Comparison of ENCODE assay signal across 8 cellular contexts in genomic region chr18:69401475-69402218, GRCh38. TPM values are rescaled to one million over a fixed set of nuclear protein-coding genes. Genes with fewer than 3 reads are reported as not detected.
DNase-seq lines count a peak whose midpoint lies in the region; ATAC-seq lines count a peak whose summit lies in the region.

No MANE protein-coding gene starts in this region.

- peak overlapping the region; percentile 69 for H3K27ac ChIP-seq in right cardiac atrium (ENCODE audit: low read length)

- intact Hi-C loops in activated CD4-positive, alpha-beta T cell treated with anti-CD3 and anti-CD28 coated beads for 36 hours (cut with DNase I, micrococcal nuclease), result no loop called here
- intact Hi-C loops in right cardiac atrium (cut with DNase I), result no loop called here

- peak overlapping the region; percentile 96 for H3K4me2 ChIP-seq in skeletal muscle satellite cell (ENCODE audit: low read length)

- POLR2A ChIA-PET in activated CD4-positive, alpha-beta T cell treated with anti-CD3 and anti-CD28 coated beads for 36 hours (lab: Charles Lee), result no interaction called here

- H3K4me1 Mint-ChIP-seq in activated CD4-positive, alpha-beta T cell treated with anti-CD3 and anti-CD28 coated beads for 36 hours, result peaks cover 11% of the 10 kb centered on the region
- peaks cover 14% of the 10 kb centered on the region for H3K4me1 Mint-ChIP-seq in activated T-cell treated with anti-CD3 and anti-CD28 coated beads, Interleukin-2, amount 50 U/mL, for 72 hours (ENCODE audit: low read depth)

- no peaks in the 10 kb centered on the region for H3K36me3 ChIP-seq in skeletal muscle satellite cell (ENCODE audit: insufficient read depth, low read length)

- no peaks in the 10 kb centered on the region for H3K4me1 ChIP-seq in right cardiac atrium (ENCODE audit: control insufficient read depth, insufficient read depth, low read length)
- H3K4me1 ChIP-seq in skeletal muscle satellite cell (ENCODE audit: control insufficient read depth, insufficient read depth, low read length), result peaks cover 9% of the 10 kb centered on the region

- H3K27ac Mint-ChIP-seq in activated CD4-positive, alpha-beta T cell treated with anti-CD3 and anti-CD28 coated beads for 36 hours, result no peak overlapping the region
- no peak overlapping the region for H3K27ac Mint-ChIP-seq in activated T-cell treated with anti-CD3 and anti-CD28 coated beads, Interleukin-2, amount 50 U/mL, for 72 hours

- H3K27me3 Mint-ChIP-seq in activated CD4-positive, alpha-beta T cell treated with anti-CD3 and anti-CD28 coated beads for 36 hours, result peaks cover 55% of the 10 kb centered on the region
- peaks cover 60% of the 10 kb centered on the region for H3K27me3 Mint-ChIP-seq in activated T-cell treated with anti-CD3 and anti-CD28 coated beads, Interleukin-2, amount 50 U/mL, for 72 hours (ENCODE audit: low read depth)

- H3K9me3 ChIP-seq in right cardiac atrium (ENCODE audit: control insufficient read depth, low read length), result no peaks in the 10 kb centered on the region
- H3K9me3 ChIP-seq in skeletal muscle satellite cell (replicated peaks; ENCODE audit: low read length), result no peaks in the 10 kb centered on the region

- no peak for DNase-seq in activated CD4-positive, alpha-beta T cell treated with anti-CD3 and anti-CD28 coated beads for 36 hours
- no peak for DNase-seq in activated CD4-positive, alpha-beta T cell treated with anti-CD3 and anti-CD28 coated beads, Interleukin-2, amount 50 U/mL, for 1 hour
- peak in 1 of 2 donors; percentile 0 for DNase-seq in activated T-cell treated with anti-CD3 and anti-CD28 coated beads, Interleukin-2, amount 50 U/mL, for 72 hours
- DNase-seq in right cardiac atrium, result peak in 2 of 3 donors; percentile 44 to 57
- DNase-seq in SKM-1 treated with dmso at 0.1 percent for 144 hours (lab: John Stamatoyannopoulos, UW; ENCODE audit: unreplicated experiment), result no peak
- DNase-seq in stimulated activated naive CD4-positive, alpha-beta T cell treated with Interleukin-2 at 50 U/mL for 16 hours (lab: John Stamatoyannopoulos, UW), result no peak
- no peak for DNase-seq in HK-2 (ENCODE audit: unreplicated experiment)

- H3K4me3 Mint-ChIP-seq in activated CD4-positive, alpha-beta T cell treated with anti-CD3 and anti-CD28 coated beads for 36 hours, result peak overlapping the region; percentile 39
- peak overlapping the region; percentile 64 to 77 for H3K4me3 Mint-ChIP-seq in activated T-cell treated with anti-CD3 and anti-CD28 coated beads, Interleukin-2, amount 50 U/mL, for 72 hours

- H3K9me3 Mint-ChIP-seq in activated CD4-positive, alpha-beta T cell treated with anti-CD3 and anti-CD28 coated beads for 36 hours (ENCODE audit: low read depth), result no peaks in the 10 kb centered on the region
- no peaks in the 10 kb centered on the region for H3K9me3 Mint-ChIP-seq in activated T-cell treated with anti-CD3 and anti-CD28 coated beads, Interleukin-2, amount 50 U/mL, for 72 hours

- no peaks in the 10 kb centered on the region for H3K36me3 Mint-ChIP-seq in activated CD4-positive, alpha-beta T cell treated with anti-CD3 and anti-CD28 coated beads for 36 hours (ENCODE audit: low read depth)
- H3K36me3 Mint-ChIP-seq in activated T-cell treated with anti-CD3 and anti-CD28 coated beads, Interleukin-2, amount 50 U/mL, for 72 hours (ENCODE audit: insufficient read depth in 2 of 2), result no peaks in the 10 kb centered on the region

- H3K4me3 ChIP-seq in right cardiac atrium (ENCODE audit: low read length), result peak overlapping the region; percentile 86
- H3K4me3 ChIP-seq in skeletal muscle satellite cell (ENCODE audit: low read length), result peak overlapping the region; percentile 76

- H3K27me3 ChIP-seq in right cardiac atrium (ENCODE audit: control insufficient read depth, insufficient read depth), result no peaks in the 10 kb centered on the region
- H3K27me3 ChIP-seq in skeletal muscle satellite cell (ENCODE audit: control insufficient read depth, insufficient read depth, low read length), result peaks cover 41% of the 10 kb centered on the region

- CTCF ChIA-PET in activated CD4-positive, alpha-beta T cell treated with anti-CD3 and anti-CD28 coated beads for 36 hours (lab: Charles Lee), result interaction anchor here (0.6 kb wide), 1 partner anchor 149 kb away, joined by 4 read pairs; no protein-coding TSS in a partner anchor

- ATAC-seq in activated CD4-positive, alpha-beta T cell treated with anti-CD3 and anti-CD28 coated beads for 36 hours, result peak; percentile 21
- ATAC-seq in activated T-cell treated with anti-CD3 and anti-CD28 coated beads, Interleukin-2, amount 50 U/mL, for 72 hours (replicated peaks in 1 of 2), result peak in 1 of 2 donors; percentile 29
- ATAC-seq in right cardiac atrium, result peak; percentile 9 to 32

- 2% methylated on average over 62 of the region's 62 CpGs for whole genome bisulfite sequencing in right cardiac atrium

- no peak overlapping the region for H3K9ac ChIP-seq in skeletal muscle satellite cell (ENCODE audit: low read depth, low read length)

RNA-seq across cellular contexts. Expression of gene DOK6, which starts 1.0 kb away (rescaled TPM):
- total RNA-seq in activated CD4-positive, alpha-beta T cell treated with anti-CD3 and anti-CD28 coated beads for 36 hours, result not detected
- total RNA-seq in activated T-cell treated with anti-CD3 and anti-CD28 coated beads, Interleukin-2, amount 50 U/mL, for 72 hours, result not detected
- total RNA-seq in right cardiac atrium, result 10 to 100 TPM in 1 of 4 donors, 1 to 10 TPM in 3; 7.5 to 12.4 (median 8.8) TPM
- 3.9 TPM for polyA plus RNA-seq in right cardiac atrium
- total RNA-seq in skeletal muscle satellite cell (2012; rRNA removed), result under 0.01 TPM in 1 of 2 replicates, not detected in the other

Comparison
In these comparisons a context has a peak if more than half of its experiments do, and no peak if none do; other contexts are left out.
1. DNase-seq: peak in right cardiac atrium (2 of 3); none in activated CD4-positive, alpha-beta T cell treated with anti-CD3 and anti-CD28 coated beads for 36 hours (single experiment), activated CD4-positive, alpha-beta T cell treated with anti-CD3 and anti-CD28 coated beads, Interleukin-2, amount 50 U/mL, for 1 hour (single experiment), SKM-1 treated with dmso at 0.1 percent for 144 hours (single experiment), stimulated activated naive CD4-positive, alpha-beta T cell treated with Interleukin-2 at 50 U/mL for 16 hours (single experiment) and HK-2 (single experiment).
2. RNA of gene DOK6, which starts 1.0 kb away (total RNA-seq): 7.5 to 12.4 TPM in right cardiac atrium; not detected in activated CD4-positive, alpha-beta T cell treated with anti-CD3 and anti-CD28 coated beads for 36 hours and not detected in activated T-cell treated with anti-CD3 and anti-CD28 coated beads, Interleukin-2, amount 50 U/mL, for 72 hours; every median in the first group is over 4 times any median in the second.